In the genomic region with DNA sequence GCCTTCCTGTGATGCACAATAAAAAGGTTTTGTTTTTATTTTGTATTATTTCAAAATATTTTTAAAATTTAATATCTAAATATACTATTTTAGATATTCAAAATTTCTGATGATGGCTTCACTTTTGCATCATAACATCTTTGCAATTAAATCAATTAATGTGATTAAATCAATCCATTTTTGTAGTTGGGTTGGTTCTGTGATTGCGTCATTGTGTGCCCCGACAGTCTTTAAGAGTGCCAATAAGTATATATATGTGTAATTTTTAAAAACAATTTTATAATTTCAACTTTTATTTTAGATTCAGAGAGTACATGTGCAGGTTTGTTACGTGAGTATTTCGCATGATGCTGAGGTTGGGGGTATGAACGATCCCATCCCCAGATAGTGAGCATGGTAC, we compare ENCODE assay signal across 8 cellular contexts.
"Had no signal": no experiment of that assay in that cellular context is flagged by ENCODE, and none has a peak within 500 bp of the region (broad histone marks: within the 10 kb centered on the region; RNA-seq: fewer than 3 reads in every experiment).

No MANE protein-coding gene starts in this region.

- DNase-seq: GDM1, GF-D8 had no signal

- FAIRE-seq: G401.6, GM12878, GM12891, GM12892, GM18507, GM19239 had no signal

- H3K4me3 ChIP-seq: GM12878 had no signal

- ATAC-seq: GM12878 had no signal
